In the genomic region with DNA sequence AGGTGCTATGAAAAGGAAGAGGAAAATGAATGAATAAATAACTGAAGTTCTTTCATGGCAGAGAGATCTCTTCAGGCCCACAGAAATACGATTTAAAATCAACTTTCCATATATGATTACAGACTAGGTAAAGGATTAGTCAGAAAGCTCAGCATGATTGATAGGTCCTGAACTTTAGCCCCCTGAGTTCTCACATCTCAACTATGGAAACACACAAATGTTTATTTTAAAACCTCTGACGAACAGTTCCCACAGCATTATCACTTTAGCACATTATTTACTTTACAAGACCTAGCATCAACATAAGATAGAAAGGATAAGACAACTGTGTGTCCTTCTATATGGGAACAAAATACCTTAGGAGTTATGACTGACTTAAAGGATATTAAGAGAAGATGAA, we compare ENCODE assay signal across 23 cellular contexts.
"Had no signal": no experiment of that assay in that cellular context is flagged by ENCODE, and none has a peak within 500 bp of the region (broad histone marks: within the 10 kb centered on the region; RNA-seq: fewer than 3 reads in every experiment).

No MANE protein-coding gene starts in this region.

- H3K4me3 ChIP-seq: gastroesophageal sphincter, lower lobe of right lung, ovary, psoas muscle, spleen, tibial nerve had no signal

- H3K36me3 Mint-ChIP-seq: activated naive CD4-positive, alpha-beta T cell treated with anti-CD3 and anti-CD28 coated beads, Interleukin-2, amount 10 ng/mL, durations not matched to agents 7 days and 5 days; activated naive CD8-positive, alpha-beta T cell treated with anti-CD3 and anti-CD28 coated beads, Interleukin-2, amount 10 ng/mL, durations not matched to agents 7 days and 5 days; immature natural killer cell had no signal

- FAIRE-seq: astrocyte, endothelial cell of umbilical vein had no signal

- H3K27me3 Mint-ChIP-seq: activated naive CD4-positive, alpha-beta T cell treated with anti-CD3 and anti-CD28 coated beads, Interleukin-2, amount 10 ng/mL, durations not matched to agents 7 days and 5 days had no signal

- H3K27ac ChIP-seq: gastroesophageal sphincter, lower lobe of right lung, ovary, psoas muscle, spleen, tibial nerve had no signal

- H3K4me3 Mint-ChIP-seq: activated CD4-positive, alpha-beta T cell treated with anti-CD3 and anti-CD28 coated beads for 36 hours; activated naive CD4-positive, alpha-beta T cell treated with anti-CD3 and anti-CD28 coated beads, Interleukin-2, amount 10 ng/mL, durations not matched to agents 7 days and 5 days; activated naive CD8-positive, alpha-beta T cell treated with anti-CD3 and anti-CD28 coated beads, Interleukin-2, amount 10 ng/mL, durations not matched to agents 7 days and 5 days; activated T-helper 1 cell treated with anti-CD3 and anti-CD28 coated beads, Interleukin-12 subunit alpha, Interleukin-12 subunit beta, Interleukin-2, Interleukin-4 antibody, amounts not matched to agents 30 ng/mL and 10 ng/mL and 1 ng/mL, durations not matched to agents 14 hours and 24 hours and 36 hours; immature natural killer cell; naive B cell had no signal

- H3K4me1 Mint-ChIP-seq: activated CD4-positive, alpha-beta T cell treated with anti-CD3 and anti-CD28 coated beads for 36 hours; activated naive CD4-positive, alpha-beta T cell treated with anti-CD3 and anti-CD28 coated beads, Interleukin-2, amount 10 ng/mL, durations not matched to agents 7 days and 5 days; activated naive CD8-positive, alpha-beta T cell treated with anti-CD3 and anti-CD28 coated beads, Interleukin-2, amount 10 ng/mL, durations not matched to agents 7 days and 5 days; immature natural killer cell; naive B cell had no signal

- H3K9me3 Mint-ChIP-seq: activated naive CD4-positive, alpha-beta T cell treated with anti-CD3 and anti-CD28 coated beads, Interleukin-2, amount 10 ng/mL, durations not matched to agents 7 days and 5 days; activated naive CD8-positive, alpha-beta T cell treated with anti-CD3 and anti-CD28 coated beads, Interleukin-2, amount 10 ng/mL, durations not matched to agents 7 days and 5 days; activated T-helper 1 cell treated with anti-CD3 and anti-CD28 coated beads, Interleukin-12 subunit alpha, Interleukin-12 subunit beta, Interleukin-2, Interleukin-4 antibody, amounts not matched to agents 30 ng/mL and 10 ng/mL and 1 ng/mL, durations not matched to agents 14 hours and 24 hours and 36 hours; immature natural killer cell had no signal

- DNase-seq: activated CD4-positive, alpha-beta T cell treated with anti-CD3 and anti-CD28 coated beads for 36 hours; activated CD4-positive, alpha-beta T cell treated with anti-CD3 and anti-CD28 coated beads, Interleukin-2, amount 50 U/mL, for 48 hours; activated CD4-positive, CD25-positive, alpha-beta regulatory T cell; activated CD8-positive, alpha-beta memory T cell treated with anti-CD3 and anti-CD28 coated beads for 24 hours; activated gamma-delta T cell; activated naive CD4-positive, alpha-beta T cell treated with anti-CD3 and anti-CD28 coated beads, Interleukin-2, amount 10 ng/mL, durations not matched to agents 7 days and 5 days; activated naive CD8-positive, alpha-beta T cell treated with anti-CD3 and anti-CD28 coated beads, Interleukin-2, amount 10 ng/mL, durations not matched to agents 7 days and 5 days; amniotic stem cell; central memory CD4-positive, alpha-beta T cell; immature natural killer cell; lower lobe of right lung; naive B cell; ovary; psoas muscle; right cardiac atrium; spleen; stimulated activated CD4-positive, alpha-beta T cell treated with anti-CD3 and anti-CD28 coated beads, Interleukin-2, amount 100 ng/mL, for 48 hours; stimulated activated naive CD4-positive, alpha-beta T cell treated with Interleukin-2 at 50 U/mL for 16 hours had no signal

- H3K36me3 ChIP-seq: gastroesophageal sphincter, lower lobe of right lung, ovary, spleen, tibial nerve had no signal

- H3K27ac Mint-ChIP-seq: activated CD4-positive, alpha-beta T cell treated with anti-CD3 and anti-CD28 coated beads for 36 hours; activated naive CD4-positive, alpha-beta T cell treated with anti-CD3 and anti-CD28 coated beads, Interleukin-2, amount 10 ng/mL, durations not matched to agents 7 days and 5 days; activated naive CD8-positive, alpha-beta T cell treated with anti-CD3 and anti-CD28 coated beads, Interleukin-2, amount 10 ng/mL, durations not matched to agents 7 days and 5 days; activated T-helper 1 cell treated with anti-CD3 and anti-CD28 coated beads, Interleukin-12 subunit alpha, Interleukin-12 subunit beta, Interleukin-2, Interleukin-4 antibody, amounts not matched to agents 30 ng/mL and 10 ng/mL and 1 ng/mL, durations not matched to agents 14 hours and 24 hours and 36 hours; immature natural killer cell; naive B cell had no signal

- H3K27me3 ChIP-seq: gastroesophageal sphincter, ovary, tibial nerve had no signal

- H3K4me1 ChIP-seq: gastroesophageal sphincter, lower lobe of right lung, psoas muscle, spleen, tibial nerve had no signal

- ATAC-seq: activated CD4-positive, alpha-beta T cell treated with anti-CD3 and anti-CD28 coated beads for 36 hours; gastroesophageal sphincter; lower lobe of right lung; psoas muscle; right cardiac atrium had no signal

- H3K9me3 ChIP-seq: gastroesophageal sphincter, lower lobe of right lung, ovary, psoas muscle had no signal
